18 cellular contexts compared by ENCODE assay signal in genomic region chr12:71546322-71546861, GRCh38.
A peak's percentile ranks its signal among the peaks of the same experiment; 100 is the strongest.
DNase-seq lines count a peak whose midpoint lies in the region; ATAC-seq, FAIRE-seq and TF ChIP-seq lines count a peak whose summit lies in the region.
"Had no signal": no experiment of that assay in that cellular context is flagged by ENCODE, and none has a peak within 500 bp of the region (broad histone marks: within the 10 kb centered on the region; RNA-seq: fewer than 3 reads in every experiment).

No MANE protein-coding gene starts in this region.

- H3K4me1 Mint-ChIP-seq in stimulated activated naive CD8-positive, alpha-beta T cell treated with anti-CD3 and anti-CD28 coated beads, Interleukin-15, amount 100 ng/mL, for 72 hours: peaks cover 5% of the 10 kb centered on the region
- H3K4me1 Mint-ChIP-seq: CD4-positive, CD25-positive, alpha-beta regulatory T cell had no signal

- no peaks in the 10 kb centered on the region for H3K27me3 Mint-ChIP-seq in stimulated activated naive CD8-positive, alpha-beta T cell treated with anti-CD3 and anti-CD28 coated beads, Interleukin-15, amount 100 ng/mL, for 72 hours
- H3K27me3 Mint-ChIP-seq: CD4-positive, CD25-positive, alpha-beta regulatory T cell had no signal

- no peak for FAIRE-seq in D721Med (lab: Jason Lieb, UNC)

- H3K27ac Mint-ChIP-seq in stimulated activated naive CD8-positive, alpha-beta T cell treated with anti-CD3 and anti-CD28 coated beads, Interleukin-15, amount 100 ng/mL, for 72 hours: no peak overlapping the region
- H3K27ac Mint-ChIP-seq: CD4-positive, CD25-positive, alpha-beta regulatory T cell had no signal

- TF ChIP-seq CTCF in D721Med (IDR thresholded peaks at IDR 0.05; ENCODE audit: insufficient read depth, missing control alignments): no peak
- no peak for TF ChIP-seq CTCF in GM10266 (IDR thresholded peaks at IDR 0.05; ENCODE audit: control insufficient read depth, insufficient read depth, low read depth, missing control alignments)

- ATAC-seq in GM19023 (IDR thresholded peaks at IDR 0.05; ENCODE audit: unreplicated experiment) (peak; percentile 51), HG02610 (IDR thresholded peaks at IDR 0.05; ENCODE audit: unreplicated experiment) (peak; percentile 69), HG03469 (IDR thresholded peaks at IDR 0.05; ENCODE audit: unreplicated experiment) (no peak)
- ATAC-seq in stimulated activated naive CD8-positive, alpha-beta T cell treated with anti-CD3 and anti-CD28 coated beads, Interleukin-15, amount 100 ng/mL, for 72 hours: peak; percentile 80
- ATAC-seq: SK-N-SH treated with all-trans-retinoic acid at 6 μM for 48 hours had no signal

- no peak overlapping the region for H3K4me3 Mint-ChIP-seq in stimulated activated naive CD8-positive, alpha-beta T cell treated with anti-CD3 and anti-CD28 coated beads, Interleukin-15, amount 100 ng/mL, for 72 hours
- H3K4me3 Mint-ChIP-seq: CD4-positive, CD25-positive, alpha-beta regulatory T cell had no signal

- DNase-seq in NCI-H226: peak; percentile 8
- no peak for DNase-seq in stimulated activated naive CD8-positive, alpha-beta T cell treated with anti-CD3 and anti-CD28 coated beads, Interleukin-15, amount 100 ng/mL, for 72 hours
- DNase-seq in D721Med (ENCODE audit: insufficient read length, low spot score): no peak
- no peak for DNase-seq in GM10266 (ENCODE audit: extremely low spot score)
- DNase-seq: Caco-2; CD4-positive, CD25-positive, alpha-beta regulatory T cell; Karpas-422; MG63; NCI-H1092 treated with DMSO at 0.1 percent for 48 hours; NCI-H2107; NCI-H345; NCI-H526 treated with DMSO at 0.1 percent for 48 hours; SHP77; T-helper 1 cell had no signal

- no peaks in the 10 kb centered on the region for H3K9me3 Mint-ChIP-seq in stimulated activated naive CD8-positive, alpha-beta T cell treated with anti-CD3 and anti-CD28 coated beads, Interleukin-15, amount 100 ng/mL, for 72 hours
- H3K9me3 Mint-ChIP-seq: CD4-positive, CD25-positive, alpha-beta regulatory T cell had no signal
